ENCODE assay signal across 26 cellular contexts in genomic region chr13:57552441-57552840, GRCh38.
"Had no signal": no experiment of that assay in that cellular context is flagged by ENCODE, and none has a peak within 500 bp of the region (broad histone marks: within the 10 kb centered on the region; RNA-seq: fewer than 3 reads in every experiment).

No MANE protein-coding gene starts in this region.

- H3K36me3 Mint-ChIP-seq: activated naive CD4-positive, alpha-beta T cell treated with anti-CD3 and anti-CD28 coated beads, Interleukin-2, amount 50 U/mL, for 72 hours; brain; mesothelial cell of epicardium; natural killer cell had no signal

- H3K4me3 ChIP-seq: gastrocnemius medialis, left ventricle myocardium inferior, right lobe of liver, skin epidermis, thyroid gland, upper lobe of right lung had no signal

- DNase-seq: activated CD4-positive, alpha-beta T cell treated with anti-CD3 and anti-CD28 coated beads, Interleukin-2, amount 10 ng/mL, durations not matched to agents 7 days and 5 days; activated CD8-positive, alpha-beta T cell treated with anti-CD3 and anti-CD28 coated beads for 36 hours; activated T-cell treated with anti-CD3 and anti-CD28 coated beads, Interleukin-2, amount 50 U/mL, for 1 hour; aorta; effector memory CD4-positive, alpha-beta T cell; gastrocnemius medialis; hippocampal formation; left ventricle myocardium inferior; natural killer cell; occipital lobe; posterior cingulate gyrus; right lobe of liver; stimulated activated CD4-positive, alpha-beta T cell treated with anti-CD3 and anti-CD28 coated beads, Interleukin-1b, Interleukin-23, amount 100 ng/mL, for 48 hours; substantia nigra; thyroid gland; upper lobe of right lung had no signal

- H3K4me1 Mint-ChIP-seq: activated CD4-positive, alpha-beta T cell treated with anti-CD3 and anti-CD28 coated beads, Interleukin-2, amount 10 ng/mL, durations not matched to agents 7 days and 5 days; activated T-helper 17 cell treated with anti-CD3 and anti-CD28 coated beads, Interleukin-2, amount 50 U/mL, for 72 hours; brain; central memory CD8-positive, alpha-beta T cell; mesothelial cell of epicardium; natural killer cell had no signal

- H3K4me3 Mint-ChIP-seq: activated CD4-positive, alpha-beta T cell treated with anti-CD3 and anti-CD28 coated beads, Interleukin-2, amount 10 ng/mL, durations not matched to agents 7 days and 5 days; activated CD8-positive, alpha-beta T cell treated with anti-CD3 and anti-CD28 coated beads for 36 hours; activated T-helper 17 cell treated with anti-CD3 and anti-CD28 coated beads, Interleukin-2, amount 50 U/mL, for 72 hours; brain; central memory CD8-positive, alpha-beta T cell; mesothelial cell of epicardium; natural killer cell; stimulated activated naive CD8-positive, alpha-beta T cell treated with anti-CD3 and anti-CD28 coated beads, Interleukin-15, Interleukin-2, amounts not matched to agents 100 ng/mL and 50 ng/mL, for 24 hours had no signal

- H3K27ac Mint-ChIP-seq: activated CD4-positive, alpha-beta T cell treated with anti-CD3 and anti-CD28 coated beads, Interleukin-2, amount 10 ng/mL, durations not matched to agents 7 days and 5 days; activated CD8-positive, alpha-beta T cell treated with anti-CD3 and anti-CD28 coated beads for 36 hours; activated naive CD4-positive, alpha-beta T cell treated with anti-CD3 and anti-CD28 coated beads, Interleukin-2, amount 50 U/mL, for 72 hours; activated T-helper 17 cell treated with anti-CD3 and anti-CD28 coated beads, Interleukin-2, amount 50 U/mL, for 72 hours; brain; mesothelial cell of epicardium; natural killer cell; stimulated activated naive CD8-positive, alpha-beta T cell treated with anti-CD3 and anti-CD28 coated beads, Interleukin-15, Interleukin-2, amounts not matched to agents 100 ng/mL and 50 ng/mL, for 24 hours had no signal

- H3K27me3 ChIP-seq: gastrocnemius medialis, right lobe of liver, thyroid gland, upper lobe of right lung had no signal

- H3K36me3 ChIP-seq: gastrocnemius medialis, left ventricle myocardium inferior, right lobe of liver, thyroid gland, upper lobe of right lung had no signal

- H3K27ac ChIP-seq: gastrocnemius medialis, left ventricle myocardium inferior, right lobe of liver, skin epidermis, thyroid gland, upper lobe of right lung, VCaP had no signal

- H3K27me3 Mint-ChIP-seq: activated CD4-positive, alpha-beta T cell treated with anti-CD3 and anti-CD28 coated beads, Interleukin-2, amount 10 ng/mL, durations not matched to agents 7 days and 5 days; activated CD8-positive, alpha-beta T cell treated with anti-CD3 and anti-CD28 coated beads for 36 hours; activated T-helper 17 cell treated with anti-CD3 and anti-CD28 coated beads, Interleukin-2, amount 50 U/mL, for 72 hours; brain; central memory CD8-positive, alpha-beta T cell; stimulated activated naive CD8-positive, alpha-beta T cell treated with anti-CD3 and anti-CD28 coated beads, Interleukin-15, Interleukin-2, amounts not matched to agents 100 ng/mL and 50 ng/mL, for 24 hours had no signal

- ATAC-seq: activated CD4-positive, CD25-positive, alpha-beta regulatory T cell treated with anti-CD3 and anti-CD28 coated beads, Interleukin-2, amount 50 U/mL, for 24 hours; activated CD8-positive, alpha-beta T cell treated with anti-CD3 and anti-CD28 coated beads for 36 hours; activated naive CD4-positive, alpha-beta T cell treated with anti-CD3 and anti-CD28 coated beads, Interleukin-2, amount 50 U/mL, for 72 hours; activated T-helper 17 cell treated with anti-CD3 and anti-CD28 coated beads, Interleukin-2, amount 50 U/mL, for 72 hours; esophagus mucosa; gastrocnemius medialis; natural killer cell; right lobe of liver; upper lobe of right lung had no signal
